Comparison of ENCODE assay signal across 1 cellular context in the genomic region with DNA sequence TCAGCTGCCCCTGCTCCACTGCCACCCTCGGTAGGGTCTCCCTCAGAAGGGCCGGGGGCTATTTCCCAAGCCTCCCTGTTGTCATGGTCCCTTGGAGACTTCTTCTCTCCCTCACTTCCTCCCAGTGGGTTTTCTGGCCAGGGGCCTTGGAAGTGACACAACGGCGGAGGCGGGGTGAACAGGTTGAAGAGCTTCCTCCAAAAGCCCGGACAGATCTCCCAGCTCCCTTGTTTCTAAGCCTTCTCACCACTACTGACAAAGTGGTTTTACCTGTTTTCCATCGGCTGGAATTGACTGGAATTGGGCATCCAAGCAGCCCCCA.
TF ChIP-seq lines count a peak whose summit lies in the region.

No MANE protein-coding gene starts in this region.

TF ChIP-seq in liver, 16 proteins besides CTCF, POLR2A, EP300 and RAD21 (continued from another document):
- TF ChIP-seq, protein P1, sequence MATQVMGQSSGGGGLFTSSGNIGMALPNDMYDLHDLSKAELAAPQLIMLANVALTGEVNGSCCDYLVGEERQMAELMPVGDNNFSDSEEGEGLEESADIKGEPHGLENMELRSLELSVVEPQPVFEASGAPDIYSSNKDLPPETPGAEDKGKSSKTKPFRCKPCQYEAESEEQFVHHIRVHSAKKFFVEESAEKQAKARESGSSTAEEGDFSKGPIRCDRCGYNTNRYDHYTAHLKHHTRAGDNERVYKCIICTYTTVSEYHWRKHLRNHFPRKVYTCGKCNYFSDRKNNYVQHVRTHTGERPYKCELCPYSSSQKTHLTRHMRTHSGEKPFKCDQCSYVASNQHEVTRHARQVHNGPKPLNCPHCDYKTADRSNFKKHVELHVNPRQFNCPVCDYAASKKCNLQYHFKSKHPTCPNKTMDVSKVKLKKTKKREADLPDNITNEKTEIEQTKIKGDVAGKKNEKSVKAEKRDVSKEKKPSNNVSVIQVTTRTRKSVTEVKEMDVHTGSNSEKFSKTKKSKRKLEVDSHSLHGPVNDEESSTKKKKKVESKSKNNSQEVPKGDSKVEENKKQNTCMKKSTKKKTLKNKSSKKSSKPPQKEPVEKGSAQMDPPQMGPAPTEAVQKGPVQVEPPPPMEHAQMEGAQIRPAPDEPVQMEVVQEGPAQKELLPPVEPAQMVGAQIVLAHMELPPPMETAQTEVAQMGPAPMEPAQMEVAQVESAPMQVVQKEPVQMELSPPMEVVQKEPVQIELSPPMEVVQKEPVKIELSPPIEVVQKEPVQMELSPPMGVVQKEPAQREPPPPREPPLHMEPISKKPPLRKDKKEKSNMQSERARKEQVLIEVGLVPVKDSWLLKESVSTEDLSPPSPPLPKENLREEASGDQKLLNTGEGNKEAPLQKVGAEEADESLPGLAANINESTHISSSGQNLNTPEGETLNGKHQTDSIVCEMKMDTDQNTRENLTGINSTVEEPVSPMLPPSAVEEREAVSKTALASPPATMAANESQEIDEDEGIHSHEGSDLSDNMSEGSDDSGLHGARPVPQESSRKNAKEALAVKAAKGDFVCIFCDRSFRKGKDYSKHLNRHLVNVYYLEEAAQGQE (IDR thresholded peaks at IDR 0.05) = no peak
- TF ChIP-seq, protein P2, sequence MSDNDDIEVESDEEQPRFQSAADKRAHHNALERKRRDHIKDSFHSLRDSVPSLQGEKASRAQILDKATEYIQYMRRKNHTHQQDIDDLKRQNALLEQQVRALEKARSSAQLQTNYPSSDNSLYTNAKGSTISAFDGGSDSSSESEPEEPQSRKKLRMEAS (IDR thresholded peaks at IDR 0.05) = no peak
- TF ChIP-seq HNF4A (conservative IDR thresholded peaks at IDR 0.05) (no peak), JUND (IDR thresholded peaks at IDR 0.05) (no peak), GABPA (IDR thresholded peaks at IDR 0.05 in 1 of 2, conservative IDR thresholded peaks at IDR 0.05 in 1 of 2) (no peak), RXRA (IDR thresholded peaks at IDR 0.05) (no peak), TAF1 (conservative IDR thresholded peaks at IDR 0.05) (no peak)
